1 cellular context compared by ENCODE assay signal in the genomic region with DNA sequence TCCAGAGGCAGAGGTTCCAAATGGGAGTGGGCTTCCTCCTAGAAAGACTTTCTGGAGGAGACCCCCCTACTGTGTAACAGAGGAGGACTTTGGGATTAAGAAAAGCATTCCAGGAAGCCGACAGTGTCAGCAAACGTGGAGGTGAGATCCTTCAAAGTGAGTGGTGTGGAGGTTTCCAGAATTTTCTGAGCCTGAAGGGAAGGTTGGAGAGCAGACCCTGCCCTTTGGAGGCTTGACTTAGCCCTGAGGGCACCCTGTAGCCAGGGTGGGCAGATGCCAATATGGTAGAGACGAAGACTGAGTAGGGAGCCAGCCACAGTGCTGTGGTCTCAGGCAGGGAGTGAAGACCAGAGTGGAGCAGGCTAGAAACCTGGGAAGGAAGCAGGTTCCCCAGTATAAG.
TF ChIP-seq lines count a peak whose summit lies in the region.

No MANE protein-coding gene starts in this region.

TF ChIP-seq in K562, 482 proteins besides CTCF, POLR2A, EP300 and RAD21:
- peak; percentile 18 for TF ChIP-seq SP2 (IDR thresholded peaks at IDR 0.05; ENCODE audit: extremely low read depth, low read depth, low read length, poor library complexity, severe bottlenecking)
- TF ChIP-seq SMARCA4 (IDR thresholded peaks at IDR 0.05) = no peak
- no peak for TF ChIP-seq ZFP1 (CRISPR knock-in tag; IDR thresholded peaks at IDR 0.05)
- peak; percentile 3; the same call in 1 of the 2 replicates for TF ChIP-seq MTF1 (CRISPR knock-in tag; IDR thresholded peaks at IDR 0.05; ENCODE audit: borderline replicate concordance)
- TF ChIP-seq, protein P1, sequence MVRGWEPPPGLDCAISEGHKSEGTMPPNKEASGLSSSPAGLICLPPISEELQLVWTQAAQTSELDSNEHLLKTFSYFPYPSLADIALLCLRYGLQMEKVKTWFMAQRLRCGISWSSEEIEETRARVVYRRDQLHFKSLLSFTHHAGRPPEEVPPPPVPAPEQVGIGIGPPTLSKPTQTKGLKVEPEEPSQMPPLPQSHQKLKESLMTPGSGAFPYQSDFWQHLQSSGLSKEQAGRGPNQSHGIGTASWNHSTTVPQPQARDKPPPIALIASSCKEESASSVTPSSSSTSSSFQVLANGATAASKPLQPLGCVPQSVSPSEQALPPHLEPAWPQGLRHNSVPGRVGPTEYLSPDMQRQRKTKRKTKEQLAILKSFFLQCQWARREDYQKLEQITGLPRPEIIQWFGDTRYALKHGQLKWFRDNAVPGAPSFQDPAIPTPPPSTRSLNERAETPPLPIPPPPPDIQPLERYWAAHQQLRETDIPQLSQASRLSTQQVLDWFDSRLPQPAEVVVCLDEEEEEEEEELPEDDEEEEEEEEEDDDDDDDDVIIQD (CRISPR knock-in tag; IDR thresholded peaks at IDR 0.05) = peak; percentile 71; the same call in 1 of the 2 replicates
- TF ChIP-seq, protein P2, sequence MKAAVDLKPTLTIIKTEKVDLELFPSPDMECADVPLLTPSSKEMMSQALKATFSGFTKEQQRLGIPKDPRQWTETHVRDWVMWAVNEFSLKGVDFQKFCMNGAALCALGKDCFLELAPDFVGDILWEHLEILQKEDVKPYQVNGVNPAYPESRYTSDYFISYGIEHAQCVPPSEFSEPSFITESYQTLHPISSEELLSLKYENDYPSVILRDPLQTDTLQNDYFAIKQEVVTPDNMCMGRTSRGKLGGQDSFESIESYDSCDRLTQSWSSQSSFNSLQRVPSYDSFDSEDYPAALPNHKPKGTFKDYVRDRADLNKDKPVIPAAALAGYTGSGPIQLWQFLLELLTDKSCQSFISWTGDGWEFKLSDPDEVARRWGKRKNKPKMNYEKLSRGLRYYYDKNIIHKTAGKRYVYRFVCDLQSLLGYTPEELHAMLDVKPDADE (conservative IDR thresholded peaks at IDR 0.05; ENCODE audit: control insufficient read depth, low read depth, low read length) = 0 out of 2 replicates have a peak, but pooled peaks have one; percentile 37
- TF ChIP-seq TEAD4 (IDR thresholded peaks at IDR 0.05; ENCODE audit: low read length) = no peak
- no peak for TF ChIP-seq TEAD4 (CRISPR knock-in tag; IDR thresholded peaks at IDR 0.05; ENCODE audit: borderline replicate concordance)
- TF ChIP-seq, protein P3, sequence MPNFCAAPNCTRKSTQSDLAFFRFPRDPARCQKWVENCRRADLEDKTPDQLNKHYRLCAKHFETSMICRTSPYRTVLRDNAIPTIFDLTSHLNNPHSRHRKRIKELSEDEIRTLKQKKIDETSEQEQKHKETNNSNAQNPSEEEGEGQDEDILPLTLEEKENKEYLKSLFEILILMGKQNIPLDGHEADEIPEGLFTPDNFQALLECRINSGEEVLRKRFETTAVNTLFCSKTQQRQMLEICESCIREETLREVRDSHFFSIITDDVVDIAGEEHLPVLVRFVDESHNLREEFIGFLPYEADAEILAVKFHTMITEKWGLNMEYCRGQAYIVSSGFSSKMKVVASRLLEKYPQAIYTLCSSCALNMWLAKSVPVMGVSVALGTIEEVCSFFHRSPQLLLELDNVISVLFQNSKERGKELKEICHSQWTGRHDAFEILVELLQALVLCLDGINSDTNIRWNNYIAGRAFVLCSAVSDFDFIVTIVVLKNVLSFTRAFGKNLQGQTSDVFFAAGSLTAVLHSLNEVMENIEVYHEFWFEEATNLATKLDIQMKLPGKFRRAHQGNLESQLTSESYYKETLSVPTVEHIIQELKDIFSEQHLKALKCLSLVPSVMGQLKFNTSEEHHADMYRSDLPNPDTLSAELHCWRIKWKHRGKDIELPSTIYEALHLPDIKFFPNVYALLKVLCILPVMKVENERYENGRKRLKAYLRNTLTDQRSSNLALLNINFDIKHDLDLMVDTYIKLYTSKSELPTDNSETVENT (CRISPR knock-in tag; IDR thresholded peaks at IDR 0.05) = peak; percentile 58; the same call in 1 of the 2 replicates
- TF ChIP-seq, protein P4, sequence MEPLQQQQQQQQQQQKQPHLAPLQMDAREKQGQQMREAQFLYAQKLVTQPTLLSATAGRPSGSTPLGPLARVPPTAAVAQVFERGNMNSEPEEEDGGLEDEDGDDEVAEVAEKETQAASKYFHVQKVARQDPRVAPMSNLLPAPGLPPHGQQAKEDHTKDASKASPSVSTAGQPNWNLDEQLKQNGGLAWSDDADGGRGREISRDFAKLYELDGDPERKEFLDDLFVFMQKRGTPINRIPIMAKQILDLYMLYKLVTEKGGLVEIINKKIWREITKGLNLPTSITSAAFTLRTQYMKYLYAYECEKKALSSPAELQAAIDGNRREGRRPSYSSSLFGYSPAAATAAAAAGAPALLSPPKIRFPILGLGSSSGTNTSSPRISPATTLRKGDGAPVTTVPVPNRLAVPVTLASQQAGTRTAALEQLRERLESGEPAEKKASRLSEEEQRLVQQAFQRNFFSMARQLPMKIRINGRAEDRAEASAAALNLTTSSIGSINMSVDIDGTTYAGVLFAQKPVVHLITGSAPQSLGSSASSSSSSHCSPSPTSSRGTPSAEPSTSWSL (CRISPR knock-in tag; IDR thresholded peaks at IDR 0.05; ENCODE audit: borderline replicate concordance) = 0 out of 2 replicates have a peak, but pooled peaks have one; percentile 15
- TF ChIP-seq, protein P5, sequence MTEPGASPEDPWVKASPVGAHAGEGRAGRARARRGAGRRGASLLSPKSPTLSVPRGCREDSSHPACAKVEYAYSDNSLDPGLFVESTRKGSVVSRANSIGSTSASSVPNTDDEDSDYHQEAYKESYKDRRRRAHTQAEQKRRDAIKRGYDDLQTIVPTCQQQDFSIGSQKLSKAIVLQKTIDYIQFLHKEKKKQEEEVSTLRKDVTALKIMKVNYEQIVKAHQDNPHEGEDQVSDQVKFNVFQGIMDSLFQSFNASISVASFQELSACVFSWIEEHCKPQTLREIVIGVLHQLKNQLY (CRISPR knock-in tag; conservative IDR thresholded peaks at IDR 0.05) = peak in 1 of 2 experiments; percentile 61; a peak in 2 of 4 replicates
- 0 out of 2 replicates have a peak, but pooled peaks have one; percentile 11 for TF ChIP-seq NR4A1 (CRISPR knock-in tag; IDR thresholded peaks at IDR 0.05)
- TF ChIP-seq NR4A1 (tag; IDR thresholded peaks at IDR 0.05) = no peak
- TF ChIP-seq ZNF780A (CRISPR knock-in tag; IDR thresholded peaks at IDR 0.05) = no peak
- 0 out of 2 replicates have a peak, but pooled peaks have one; percentile 1 for TF ChIP-seq ZNF384 (IDR thresholded peaks at IDR 0.05; ENCODE audit: low read depth, low read length)
- TF ChIP-seq ZNF174 (CRISPR knock-in tag; IDR thresholded peaks at IDR 0.05) = no peak
- TF ChIP-seq KLF16 (IDR thresholded peaks at IDR 0.05) = no peak
- 0 out of 2 replicates have a peak, but pooled peaks have one; percentile 27 for TF ChIP-seq ZNF583 (CRISPR knock-in tag; IDR thresholded peaks at IDR 0.05)
- TF ChIP-seq ZBTB8A (IDR thresholded peaks at IDR 0.05; ENCODE audit: partially characterized antibody) = no peak
